Comparison of ENCODE assay signal across 1 cellular context in genomic region chr1:28003117-28003516, GRCh38. TPM values are rescaled to one million over a fixed set of nuclear protein-coding genes. Genes with fewer than 3 reads are reported as not detected.
"Had no signal": no experiment of that assay in that cellular context is flagged by ENCODE, and none has a peak within 500 bp of the region (broad histone marks: within the 10 kb centered on the region; RNA-seq: fewer than 3 reads in every experiment).

No MANE protein-coding gene starts in this region.

RNA-seq across cellular contexts. Expression of gene XKR8, which starts 43.3 kb away (rescaled TPM):
- polyA plus RNA-seq: neural cell had no signal
